Comparison of ENCODE assay signal across 9 cellular contexts in the genomic region with DNA sequence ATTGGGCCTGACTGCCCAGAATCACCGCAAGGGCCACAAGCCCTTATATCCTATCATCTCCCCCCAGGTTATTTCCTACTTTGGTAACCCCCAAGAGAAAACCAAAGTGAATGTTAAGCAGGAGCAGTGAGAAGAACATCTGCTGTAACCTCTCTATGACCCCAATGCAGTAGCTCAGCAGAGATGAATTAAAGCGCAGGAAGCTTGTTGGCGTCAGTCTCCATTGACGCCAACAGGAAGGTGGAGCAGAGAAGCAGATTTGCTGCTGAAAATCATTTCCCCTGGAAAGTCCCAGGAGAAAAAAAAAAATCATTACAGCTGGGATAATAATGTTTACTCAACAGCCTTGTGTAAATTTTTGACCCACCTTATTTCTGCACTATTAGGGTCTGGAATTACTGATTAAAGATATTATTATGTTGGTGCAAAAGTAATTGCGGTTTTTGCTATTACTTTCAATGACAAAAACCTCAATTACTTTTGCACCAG. TPM values are rescaled to one million over a fixed set of nuclear protein-coding genes. Genes with fewer than 3 reads are reported as not detected.
DNase-seq lines count a peak whose midpoint lies in the region; ATAC-seq and TF ChIP-seq lines count a peak whose summit lies in the region.
"Had no signal": no experiment of that assay in that cellular context is flagged by ENCODE, and none has a peak within 500 bp of the region (broad histone marks: within the 10 kb centered on the region; RNA-seq: fewer than 3 reads in every experiment).

No MANE protein-coding gene starts in this region.

- no peak for TF ChIP-seq RAD21 in SK-N-SH (IDR thresholded peaks at IDR 0.05; ENCODE audit: low read length)

- peaks cover 0 to 23% of the 10 kb centered on the region in 2 experiments; a peak in 2 of 4 replicates for H3K4me1 ChIP-seq in SK-N-SH (ENCODE audit: control insufficient read depth in 1 of 2, insufficient read depth in 2 of 2, low read depth in 1 of 2, low read length in 1 of 2)
- H3K4me1 ChIP-seq: foreskin keratinocyte had no signal

- no peaks in the 10 kb centered on the region for H3K9me2 ChIP-seq in SK-N-SH

- H3K27ac ChIP-seq in SK-N-SH (ENCODE audit: low read depth in 2 of 2, low read length in 1 of 2) = peak overlapping the region in 1 of 2 experiments; percentile 84; a peak in 2 of 4 replicates
- H3K27ac ChIP-seq: foreskin keratinocyte had no signal

- no peak for TF ChIP-seq EP300 in SK-N-SH (IDR thresholded peaks at IDR 0.05; ENCODE audit: borderline replicate concordance in 1 of 2, low read depth in 1 of 2, low read length in 1 of 2)

- H3K9me3 ChIP-seq in SK-N-SH = 0 out of 2 replicates have a peak, but pooled peaks cover 3% of the 10 kb centered on the region

- H3K4me2 ChIP-seq in SK-N-SH = no peak overlapping the region

- no peaks in the 10 kb centered on the region for H3F3A ChIP-seq in SK-N-SH (replicated peaks; ENCODE audit: insufficient read depth)

- no peak overlapping the region for H3K4me3 Mint-ChIP-seq in activated CD8-positive, alpha-beta memory T cell treated with anti-CD3 and anti-CD28 coated beads, Interleukin-2, amount 10 ng/mL, durations not matched to agents 7 days and 5 days

- no peak overlapping the region for H3K27ac Mint-ChIP-seq in activated CD8-positive, alpha-beta memory T cell treated with anti-CD3 and anti-CD28 coated beads, Interleukin-2, amount 10 ng/mL, durations not matched to agents 7 days and 5 days

- H3K36me3 ChIP-seq in SK-N-SH (replicated peaks in 1 of 2; ENCODE audit: control insufficient read depth in 1 of 2, insufficient read depth in 2 of 2, low read length in 1 of 2) = no peaks in the 10 kb centered on the region

- POLR2A ChIA-PET in SK-N-SH (lab: Yijun Ruan, JAX) = interaction anchor here (0.8 to 2.8 kb wide), 10 partner anchors 28 to 105 kb away, joined by 3 to 13 read pairs (median 5); a partner anchor contains a TSS

- H3K27me3 ChIP-seq in SK-N-SH (ENCODE audit: insufficient read depth) = no peaks in the 10 kb centered on the region

- CTCF ChIA-PET in SK-N-SH (lab: Yijun Ruan, JAX) = interaction anchor here (0.7 to 16.1 kb wide), 12 partner anchors 10 to 987 kb away, joined by 3 to 862 read pairs (median 4); no protein-coding TSS in a partner anchor
- CTCF ChIA-PET in activated CD8-positive, alpha-beta memory T cell treated with anti-CD3 and anti-CD28 coated beads, Interleukin-2, amount 10 ng/mL, durations not matched to agents 7 days and 5 days (lab: Charles Lee) = interaction anchor here (0.7 to 4.4 kb wide), 3 partner anchors 102 to 551 kb away, joined by 3 to 68 read pairs (median 4); no protein-coding TSS in a partner anchor

- TF ChIP-seq CTCF in HFF-Myc (IDR thresholded peaks at IDR 0.05; ENCODE audit: low read depth, low read length, missing control alignments) (no peak), SK-N-SH (IDR thresholded peaks at IDR 0.05) (no peak), lower leg skin (IDR thresholded peaks at IDR 0.05) (no peak)

- intact Hi-C loops in lower leg skin (cut with DNase I; ENCODE audit: low total_unique reads) = no loop called here

- no peak for TF ChIP-seq POLR2A in lower leg skin (IDR thresholded peaks at IDR 0.05)

- no peak overlapping the region for H2AFZ ChIP-seq in SK-N-SH (ENCODE audit: low read depth)

- H3K4me3 ChIP-seq in HFF-Myc (replicated peaks; ENCODE audit: low read depth, low read length) = no peak overlapping the region
- H3K4me3 ChIP-seq in SK-N-SH (ENCODE audit: low read depth in 2 of 2, low read length in 1 of 2) = no peak overlapping the region
- no peak overlapping the region for H3K4me3 ChIP-seq in lower leg skin (ENCODE audit: low read depth, poor library complexity, severe bottlenecking)

- H3K9ac ChIP-seq in SK-N-SH = no peak overlapping the region

- H3K4me1 Mint-ChIP-seq in activated CD8-positive, alpha-beta memory T cell treated with anti-CD3 and anti-CD28 coated beads, Interleukin-2, amount 10 ng/mL, durations not matched to agents 7 days and 5 days = no peaks in the 10 kb centered on the region

- peak; percentile 27 for DNase-seq in HFF-Myc (ENCODE audit: extremely low read depth, low read depth)
- peak; percentile 31 for DNase-seq in SK-N-SH
- DNase-seq in left lobe of liver (ENCODE audit: low spot score) = no peak
- DNase-seq in activated CD8-positive, alpha-beta memory T cell treated with anti-CD3 and anti-CD28 coated beads, Interleukin-2, amount 10 ng/mL, durations not matched to agents 7 days and 5 days = no peak
- no peak for DNase-seq in lower leg skin (ENCODE audit: low spot score in 2 of 2)
- DNase-seq in NCI-H2029 treated with DMSO at 0.1 percent for 48 hours (lab: John Stamatoyannopoulos, UW) = no peak

- no peaks in the 10 kb centered on the region for H3K36me3 Mint-ChIP-seq in activated CD8-positive, alpha-beta memory T cell treated with anti-CD3 and anti-CD28 coated beads, Interleukin-2, amount 10 ng/mL, durations not matched to agents 7 days and 5 days

- H3K9me3 Mint-ChIP-seq in activated CD8-positive, alpha-beta memory T cell treated with anti-CD3 and anti-CD28 coated beads, Interleukin-2, amount 10 ng/mL, durations not matched to agents 7 days and 5 days (ENCODE audit: low read depth) = peaks cover 11% of the 10 kb centered on the region

- peaks cover 9% of the 10 kb centered on the region for H3K27me3 Mint-ChIP-seq in activated CD8-positive, alpha-beta memory T cell treated with anti-CD3 and anti-CD28 coated beads, Interleukin-2, amount 10 ng/mL, durations not matched to agents 7 days and 5 days

- H4K20me1 ChIP-seq in SK-N-SH (ENCODE audit: insufficient read depth) = no peaks in the 10 kb centered on the region

- ATAC-seq in GM18511 (IDR thresholded peaks at IDR 0.05; ENCODE audit: unreplicated experiment) (peak; percentile 89), left lobe of liver (peak; percentile 66), HG03045 (IDR thresholded peaks at IDR 0.05; ENCODE audit: unreplicated experiment) (no peak)
- ATAC-seq in activated CD8-positive, alpha-beta memory T cell treated with anti-CD3 and anti-CD28 coated beads, Interleukin-2, amount 10 ng/mL, durations not matched to agents 7 days and 5 days = no peak
- ATAC-seq: foreskin keratinocyte had no signal

- H3K79me2 ChIP-seq in SK-N-SH (ENCODE audit: insufficient read depth) = no peaks in the 10 kb centered on the region

- WGBS in SK-N-SH (ENCODE audit: low lambda C conversion rate) = 25% methylated on average over 5 of the region's 5 CpGs
- WGBS in lower leg skin, 2 donors = 32 to 34% methylated on average over 5 of the region's 5 CpGs

TF ChIP-seq in SK-N-SH, 30 proteins besides CTCF, POLR2A, EP300 and RAD21:
- peak; percentile 14; the same call in 1 of the 2 replicates for TF ChIP-seq MXI1 (IDR thresholded peaks at IDR 0.05; ENCODE audit: low read depth, low read length)
- TF ChIP-seq, protein P1, sequence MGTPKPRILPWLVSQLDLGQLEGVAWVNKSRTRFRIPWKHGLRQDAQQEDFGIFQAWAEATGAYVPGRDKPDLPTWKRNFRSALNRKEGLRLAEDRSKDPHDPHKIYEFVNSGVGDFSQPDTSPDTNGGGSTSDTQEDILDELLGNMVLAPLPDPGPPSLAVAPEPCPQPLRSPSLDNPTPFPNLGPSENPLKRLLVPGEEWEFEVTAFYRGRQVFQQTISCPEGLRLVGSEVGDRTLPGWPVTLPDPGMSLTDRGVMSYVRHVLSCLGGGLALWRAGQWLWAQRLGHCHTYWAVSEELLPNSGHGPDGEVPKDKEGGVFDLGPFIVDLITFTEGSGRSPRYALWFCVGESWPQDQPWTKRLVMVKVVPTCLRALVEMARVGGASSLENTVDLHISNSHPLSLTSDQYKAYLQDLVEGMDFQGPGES (IDR thresholded peaks at IDR 0.05; ENCODE audit: low read depth, low read length) = no peak
- no peak for TF ChIP-seq NFIC (IDR thresholded peaks at IDR 0.05; ENCODE audit: borderline replicate concordance)

RNA-seq across cellular contexts. Expression of a gene that starts 33.2 kb away (rescaled TPM):
- polyA plus RNA-seq in SK-N-SH (2012; rRNA removed) = 0.43 and 1.1 TPM in 2 replicates
- 0.80 and 1.4 TPM in 2 replicates for polyA plus RNA-seq in SK-N-SH (2012; cell fraction: cytosol; rRNA removed)
- 1.1 and 1.8 TPM in 2 replicates for polyA plus RNA-seq in SK-N-SH (2012; cell fraction: nucleus; rRNA removed)
- total RNA-seq in left lobe of liver (0.05 TPM), lower leg skin (not detected)
- total RNA-seq in activated CD8-positive, alpha-beta memory T cell treated with anti-CD3 and anti-CD28 coated beads, Interleukin-2, amount 10 ng/mL, durations not matched to agents 7 days and 5 days = not detected
- total RNA-seq: foreskin keratinocyte had no signal
- polyA plus RNA-seq: foreskin keratinocyte had no signal

Comparison
In these comparisons a context has a peak if more than half of its experiments do, and no peak if none do; other contexts are left out.
1. ATAC-seq: peak in GM18511 (single experiment) and left lobe of liver (single experiment); none in HG03045 (single experiment) and activated CD8-positive, alpha-beta memory T cell treated with anti-CD3 and anti-CD28 coated beads, Interleukin-2, amount 10 ng/mL, durations not matched to agents 7 days and 5 days (single experiment).
2. DNase-seq: peak in HFF-Myc (single experiment) and SK-N-SH (single experiment); none in left lobe of liver (single experiment), activated CD8-positive, alpha-beta memory T cell treated with anti-CD3 and anti-CD28 coated beads, Interleukin-2, amount 10 ng/mL, durations not matched to agents 7 days and 5 days (single experiment), lower leg skin (0 of 2) and NCI-H2029 treated with DMSO at 0.1 percent for 48 hours (single experiment).